24 cellular contexts compared by ENCODE assay signal in the genomic region with DNA sequence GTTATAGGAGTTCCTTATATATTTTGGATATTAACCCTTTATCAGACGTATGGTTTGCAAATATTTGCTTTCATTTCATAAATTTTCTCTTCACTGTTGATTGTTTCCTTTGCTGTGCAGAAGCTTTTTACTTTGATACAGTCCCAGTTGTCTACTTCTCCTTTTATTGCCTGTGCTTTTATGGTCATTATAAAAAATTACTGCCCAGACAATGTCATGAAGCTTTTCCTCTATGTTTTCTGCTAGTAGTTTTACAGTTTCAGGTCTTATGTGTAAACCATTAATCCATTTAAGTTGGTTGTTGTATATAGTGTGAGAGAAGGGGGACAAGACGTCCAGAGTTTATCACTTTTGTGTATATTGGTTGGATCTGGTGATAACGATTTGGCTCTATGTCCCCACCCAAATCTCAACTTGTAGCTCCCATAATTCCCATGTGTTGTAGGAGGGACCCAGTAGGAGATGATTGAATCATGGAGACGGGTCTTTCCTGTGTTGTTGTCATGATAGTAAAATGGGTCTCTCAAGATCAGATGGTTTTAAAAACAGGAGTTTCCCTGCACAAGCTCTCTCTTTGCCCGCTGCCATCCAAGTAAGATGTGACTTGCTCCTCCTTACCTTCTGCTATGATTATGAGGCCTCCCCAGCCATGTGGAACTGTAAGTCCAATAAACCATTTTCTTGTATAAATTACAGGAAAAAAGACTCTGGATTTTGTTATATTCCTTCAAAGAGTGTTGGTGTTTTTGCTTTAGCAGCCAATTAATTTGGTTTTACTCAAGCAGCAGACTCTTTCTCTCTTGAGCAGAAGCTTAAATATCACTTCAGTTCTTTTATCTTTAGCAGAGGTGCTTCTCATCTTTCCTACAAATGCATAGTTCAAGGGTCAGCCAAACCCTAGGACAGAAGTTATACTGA.
"Had no signal": no experiment of that assay in that cellular context is flagged by ENCODE, and none has a peak within 500 bp of the region (broad histone marks: within the 10 kb centered on the region; RNA-seq: fewer than 3 reads in every experiment).

No MANE protein-coding gene starts in this region.

- H3K27ac ChIP-seq: colonic mucosa, epithelial cell of prostate, esophagus squamous epithelium, gastroesophageal sphincter, left ventricle myocardium inferior, lower lobe of right lung, parathyroid adenoma, prostate gland, skin epidermis, stomach, thoracic aorta had no signal

- H3K9me3 ChIP-seq: colonic mucosa, prostate gland had no signal

- H3K4me1 ChIP-seq: colonic mucosa, esophagus squamous epithelium, gastroesophageal sphincter, left ventricle myocardium inferior, lower lobe of right lung, parathyroid adenoma, prostate gland, stomach had no signal

- H3K27ac Mint-ChIP-seq: memory B cell, mesothelial cell of epicardium, nephron progenitor cell had no signal

- DNase-seq: colonic mucosa; effector CD4-positive, alpha-beta T cell; esophagus squamous epithelium; foreskin fibroblast; glutamatergic neuron; left ventricle myocardium inferior; lower lobe of right lung; nephron progenitor cell; retina; stimulated activated CD4-positive, alpha-beta T cell treated with anti-CD3 and anti-CD28 coated beads, Interleukin-2, amount 100 ng/mL, for 24 hours; stimulated activated CD4-positive, alpha-beta T cell treated with anti-CD3 and anti-CD28 coated beads, Interleukin-4, amount 100 ng/mL, for 4 hours; stimulated activated naive CD4-positive, alpha-beta T cell; stomach; substantia nigra; trophoblast cell had no signal

- H3K4me3 ChIP-seq: colonic mucosa, esophagus squamous epithelium, gastroesophageal sphincter, left ventricle myocardium inferior, lower lobe of right lung, prostate gland, skin epidermis, stomach, thoracic aorta had no signal

- H3K36me3 ChIP-seq: colonic mucosa, prostate gland had no signal

- H3K4me3 Mint-ChIP-seq: memory B cell, mesothelial cell of epicardium, nephron progenitor cell had no signal

- ATAC-seq: gastroesophageal sphincter, lower lobe of right lung, sciatic nerve had no signal
